8 cellular contexts compared by ENCODE assay signal in the genomic region with DNA sequence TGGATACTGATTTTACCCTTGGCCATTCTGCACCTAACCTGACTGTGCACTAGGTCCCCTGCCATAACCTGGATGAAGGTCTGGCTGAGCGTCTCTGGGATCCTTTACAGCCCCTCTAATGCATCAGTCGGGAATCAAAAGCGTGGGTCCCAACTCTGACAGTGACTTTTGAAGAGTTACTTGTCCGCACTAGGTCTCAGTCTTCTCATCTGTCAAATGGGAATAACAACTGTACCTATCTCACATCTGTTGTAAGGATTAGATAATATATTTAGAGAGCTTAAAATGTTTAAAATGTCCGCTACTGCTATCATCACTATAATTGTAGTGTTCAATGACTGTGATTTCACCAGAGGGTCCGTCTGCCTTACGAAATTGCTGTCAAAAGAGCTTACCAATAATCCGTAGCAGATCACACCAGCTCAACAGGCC. TPM values are rescaled to one million over a fixed set of nuclear protein-coding genes. Genes with fewer than 3 reads are reported as not detected.
DNase-seq lines count a peak whose midpoint lies in the region; ATAC-seq and TF ChIP-seq lines count a peak whose summit lies in the region.

No MANE protein-coding gene starts in this region.

- H3K9me3 Mint-ChIP-seq in IgD-negative memory B cell: peaks cover 0 to 2% (median 0%) of the 10 kb centered on the region in 3 donors

- no peak for DNase-seq in mammary epithelial cell
- DNase-seq in hippocampal formation (lab: John Stamatoyannopoulos, UW): no peak
- no peak for DNase-seq in activated CD4-positive, alpha-beta T cell treated with anti-CD3 and anti-CD28 coated beads for 4 hours

- H3K27ac ChIP-seq in ACC112 (ENCODE audit: low read depth, low read length) (0 out of 2 replicates have a peak overlapping the region, but pooled peaks have one; percentile 60), mammary epithelial cell (ENCODE audit: insufficient read depth, low read depth, low read length) (peak overlapping the region; percentile 67)

- H2AFZ ChIP-seq in ACC112 (ENCODE audit: low read length, unreplicated experiment) (peak overlapping the region; percentile 71), mammary epithelial cell (ENCODE audit: low read depth, low read length) (peak overlapping the region; percentile 96)

- peaks cover 22 to 33% (median 22%) of the 10 kb centered on the region in 3 donors for H3K4me1 Mint-ChIP-seq in IgD-negative memory B cell

- H3K36me3 ChIP-seq in ACC112 (ENCODE audit: insufficient read depth, low read length) (no peaks in the 10 kb centered on the region), mammary epithelial cell (ENCODE audit: insufficient read depth, low read length) (no peaks in the 10 kb centered on the region), mucosa of stomach (ENCODE audit: control insufficient read depth, insufficient read depth, low read length) (no peaks in the 10 kb centered on the region)

- TF ChIP-seq CTCF in mammary epithelial cell (conservative IDR thresholded peaks at IDR 0.05 in 1 of 2, IDR thresholded peaks at IDR 0.05 in 1 of 2; ENCODE audit: extremely low read depth in 1 of 2, insufficient read depth in 1 of 2, low read depth in 1 of 2, low read length in 2 of 2): no peak

- ATAC-seq in GM18517 (IDR thresholded peaks at IDR 0.05; ENCODE audit: unreplicated experiment): no peak
- ATAC-seq in GM18858 (IDR thresholded peaks at IDR 0.05; ENCODE audit: unreplicated experiment): no peak

- H3K79me2 ChIP-seq in ACC112 (ENCODE audit: control insufficient read depth, insufficient read depth, low read length, unreplicated experiment): peaks cover 40% of the 10 kb centered on the region
- H3K79me2 ChIP-seq in mammary epithelial cell (ENCODE audit: insufficient read depth, low read length): peaks cover 52% of the 10 kb centered on the region

- peak overlapping the region; percentile 89 for H3K4me2 ChIP-seq in mammary epithelial cell (ENCODE audit: insufficient read depth, low read depth, low read length)

- H3K4me1 ChIP-seq in ACC112 (ENCODE audit: control insufficient read depth, insufficient read depth, low read length, unreplicated experiment) (peaks cover 10% of the 10 kb centered on the region), mammary epithelial cell (ENCODE audit: insufficient read depth, low read length) (peaks cover 12% of the 10 kb centered on the region), mucosa of stomach (ENCODE audit: control insufficient read depth, insufficient read depth, low read length) (no peaks in the 10 kb centered on the region)

- dilution Hi-C loops in mammary epithelial cell (cut with HindIII; ENCODE audit: low sequenced_read_pairs): loop anchor here (25.0 kb wide), 1 partner anchor 187 kb away; no protein-coding TSS in a partner anchor

- H3K27ac Mint-ChIP-seq in IgD-negative memory B cell: peak overlapping the region; percentile 59 to 95 (median 80)

- H4K20me1 ChIP-seq in mammary epithelial cell (ENCODE audit: insufficient read depth, low read length): no peaks in the 10 kb centered on the region

- no peaks in the 10 kb centered on the region for H3K27me3 Mint-ChIP-seq in IgD-negative memory B cell

- H3K9me3 ChIP-seq in mammary epithelial cell (replicated peaks; ENCODE audit: insufficient read depth, low read length) (no peaks in the 10 kb centered on the region), mucosa of stomach (ENCODE audit: control insufficient read depth, low read length) (no peaks in the 10 kb centered on the region)

- 73% methylated on average over 5 of the region's 8 CpGs for WGBS in mammary epithelial cell (ENCODE audit: low coverage, missing lambda C conversion rate)

- in situ Hi-C loops in mammary epithelial cell (cut with MboI; ENCODE audit: low sequenced_read_pairs in 2 of 2): no loop called here

- H3K9ac ChIP-seq in mammary epithelial cell (ENCODE audit: insufficient read depth, low read length): peak overlapping the region; percentile 85
- peak overlapping the region; percentile 84 for H3K9ac ChIP-seq in mucosa of stomach (ENCODE audit: low read length)

- H3K36me3 Mint-ChIP-seq in IgD-negative memory B cell: peaks cover 1% of the 10 kb centered on the region

- CTCF ChIA-PET in mammary epithelial cell (lab: Charles Lee; ENCODE audit: low non-redundant PET): no interaction called here

- intact Hi-C loops in mammary epithelial cell (cut with micrococcal nuclease): loop anchor here (5.0 kb wide), 2 partner anchors 347 to 787 kb away; a partner anchor contains a TSS

- peak overlapping the region; percentile 88 to 98 (median 96) for H3K4me3 Mint-ChIP-seq in IgD-negative memory B cell

- TSS peak; percentile 24 for BruUV-seq in mammary epithelial cell (replicated peaks; lab: Mats Ljungman, UMichigan)

- H3K27me3 ChIP-seq in ACC112 (ENCODE audit: insufficient read depth, low read length) (no peaks in the 10 kb centered on the region; the same call in 1 of the 2 replicates), mammary epithelial cell (ENCODE audit: insufficient read depth, low read length) (no peaks in the 10 kb centered on the region), mucosa of stomach (ENCODE audit: control insufficient read depth, insufficient read depth, low read length) (no peaks in the 10 kb centered on the region)

- H3K4me3 ChIP-seq in ACC112 (ENCODE audit: low read depth, low read length) (peak overlapping the region; percentile 91), mammary epithelial cell (replicated peaks in 1 of 3; ENCODE audit: insufficient read depth in 1 of 3, low read depth in 2 of 3, low read length in 3 of 3) (peak overlapping the region; percentile 76 to 87 (median 83)), mucosa of stomach (ENCODE audit: low read length) (peak overlapping the region; percentile 16)

RNA-seq across cellular contexts. Expression of a gene that starts 0.7 kb away (rescaled TPM):
- polyA plus RNA-seq in IgD-negative memory B cell (14.6 TPM), mammary epithelial cell (9.7 TPM)
- 10 to 100 TPM in 1 of 2 donors, 1 to 10 TPM in 1; 8.6 to 13.5 TPM for total RNA-seq in mammary epithelial cell
- polyA minus RNA-seq in mammary epithelial cell: 8.5 TPM

RNA-seq across cellular contexts. Expression of a gene that starts 36.0 kb away (rescaled TPM):
- polyA plus RNA-seq in IgD-negative memory B cell: 18.3 TPM
- 10 to 100 TPM; 28.7 to 36.2 TPM for total RNA-seq in mammary epithelial cell
- polyA plus RNA-seq in mammary epithelial cell: 14.4 TPM
- polyA minus RNA-seq in mammary epithelial cell: 35.9 TPM

Comparison
In these comparisons a context has a peak if more than half of its experiments do, and no peak if none do; other contexts are left out.
1. H3K4me3 ChIP-seq: peak in every context shown above with its lines; median percentile 91 in ACC112; 83 in mammary epithelial cell; 16 in mucosa of stomach.